30 cellular contexts compared by ENCODE assay signal in genomic region chr4:24214796-24215195, GRCh38.
"Had no signal": no experiment of that assay in that cellular context is flagged by ENCODE, and none has a peak within 500 bp of the region (broad histone marks: within the 10 kb centered on the region; RNA-seq: fewer than 3 reads in every experiment).

No MANE protein-coding gene starts in this region.

- DNase-seq: activated B cell treated with CpG ODN at 0.5 μM for 24 hours; activated CD4-positive, alpha-beta memory T cell treated with anti-CD3 and anti-CD28 coated beads for 36 hours; activated CD4-positive, alpha-beta T cell treated with anti-CD3 and anti-CD28 coated beads for 4 hours; activated CD4-positive, alpha-beta T cell treated with anti-CD3 and anti-CD28 coated beads, Interleukin-2, amount 10 ng/mL, durations not matched to agents 24 days and 14 days; activated CD4-positive, alpha-beta T cell treated with anti-CD3 and anti-CD28 coated beads, Interleukin-2, amount 50 U/mL, for 1 hour; activated CD4-positive, alpha-beta T cell treated with anti-CD3 and anti-CD28 coated beads, Interleukin-2, amount 50 U/mL, for 4 hours; activated CD4-positive, CD25-positive, alpha-beta regulatory T cell treated with anti-CD3 and anti-CD28 coated beads, Interleukin-2, amount 50 U/mL, for 72 hours; activated CD8-positive, alpha-beta memory T cell treated with anti-CD3 and anti-CD28 coated beads, Interleukin-2, amount 50 U/mL, for 4 hours; activated CD8-positive, alpha-beta T cell treated with anti-CD3 and anti-CD28 coated beads for 36 hours; activated effector memory CD4-positive, alpha-beta T cell treated with anti-CD3 and anti-CD28 coated beads, Interleukin-2, amount 50 U/mL, for 16 hours; activated gamma-delta T cell treated with Interleukin-2 at 50 U/mL for 16 hours; activated naive CD4-positive, alpha-beta T cell; activated naive CD4-positive, alpha-beta T cell treated with anti-CD3 and anti-CD28 coated beads for 36 hours; activated naive CD4-positive, alpha-beta T cell treated with anti-CD3 and anti-CD28 coated beads, Interleukin-2, amount 50 U/mL, for 16 hours; activated naive CD8-positive, alpha-beta T cell treated with anti-CD3 and anti-CD28 coated beads for 36 hours; activated T-cell treated with anti-CD3 and anti-CD28 coated beads for 4 hours; activated T-cell treated with anti-CD3 and anti-CD28 coated beads, Interleukin-2, amount 50 U/mL, for 1 hour; activated T-cell treated with anti-CD3 and anti-CD28 coated beads, Interleukin-2, amount 50 U/mL, for 4 hours; activated T-cell treated with anti-CD3 and anti-CD28 coated beads, Interleukin-2, amount 50 U/mL, for 72 hours; adrenal gland; amniotic stem cell; aorta; body of pancreas; brain microvascular endothelial cell; central memory CD4-positive, alpha-beta T cell; T-helper 1 cell; T-helper 2 cell; T-helper 9 cell had no signal

- ATAC-seq: activated CD8-positive, alpha-beta T cell treated with anti-CD3 and anti-CD28 coated beads for 36 hours; activated naive CD4-positive, alpha-beta T cell treated with anti-CD3 and anti-CD28 coated beads, Interleukin-2, amount 50 U/mL, for 72 hours; activated T-cell treated with anti-CD3 and anti-CD28 coated beads, Interleukin-2, amount 50 U/mL, for 4 hours; activated T-cell treated with anti-CD3 and anti-CD28 coated beads, Interleukin-2, amount 50 U/mL, for 72 hours; activated T-helper 17 cell treated with anti-CD3 and anti-CD28 coated beads, Interleukin-2, amount 50 U/mL, for 72 hours; body of pancreas had no signal
